ENCODE assay signal across 39 cellular contexts in genomic region chr19:48520134-48520533, GRCh38. TPM values are rescaled to one million over a fixed set of nuclear protein-coding genes. Genes with fewer than 3 reads are reported as not detected.
"Had no signal": no experiment of that assay in that cellular context is flagged by ENCODE, and none has a peak within 500 bp of the region (broad histone marks: within the 10 kb centered on the region; RNA-seq: fewer than 3 reads in every experiment).

No MANE protein-coding gene starts in this region.

- ATAC-seq: activated naive CD4-positive, alpha-beta T cell treated with anti-CD3 and anti-CD28 coated beads, Interleukin-2, amount 50 U/mL, for 72 hours; activated naive CD8-positive, alpha-beta T cell treated with anti-CD3 and anti-CD28 coated beads, Interleukin-2, amount 50 U/mL, for 24 hours; activated T-cell treated with anti-CD3 and anti-CD28 coated beads, Interleukin-2, amount 50 U/mL, for 4 hours; activated T-cell treated with anti-CD3 and anti-CD28 coated beads, Interleukin-2, amount 50 U/mL, for 72 hours; activated T-helper 17 cell treated with anti-CD3 and anti-CD28 coated beads, Interleukin-2, amount 50 U/mL, for 72 hours; body of pancreas had no signal

- H3K36me3 ChIP-seq: adrenal gland, ascending aorta, brain microvascular endothelial cell, breast epithelium, cardiac muscle cell had no signal

- DNase-seq: activated effector memory CD4-positive, alpha-beta T cell treated with anti-CD3 and anti-CD28 coated beads, Interleukin-2, amount 50 U/mL, for 16 hours; activated effector memory CD4-positive, alpha-beta T cell treated with Interleukin-2 at 50 U/mL for 16 hours; activated gamma-delta T cell; activated gamma-delta T cell treated with Interleukin-2 at 50 U/mL for 16 hours; activated naive CD4-positive, alpha-beta T cell; activated naive CD4-positive, alpha-beta T cell treated with anti-CD3 and anti-CD28 coated beads for 36 hours; activated naive CD4-positive, alpha-beta T cell treated with anti-CD3 and anti-CD28 coated beads, Interleukin-2, amount 10 ng/mL, durations not matched to agents 7 days and 5 days; activated naive CD4-positive, alpha-beta T cell treated with anti-CD3 and anti-CD28 coated beads, Interleukin-2, amount 50 U/mL, for 16 hours; activated naive CD4-positive, alpha-beta T cell treated with Interleukin-2 at 50 U/mL for 16 hours; activated naive CD8-positive, alpha-beta T cell treated with anti-CD3 and anti-CD28 coated beads for 36 hours; activated naive CD8-positive, alpha-beta T cell treated with anti-CD3 and anti-CD28 coated beads, Interleukin-2, amount 10 ng/mL, durations not matched to agents 7 days and 5 days; activated naive CD8-positive, alpha-beta T cell treated with anti-CD3 and anti-CD28 coated beads, Interleukin-2, amount 50 U/mL, for 24 hours; activated T-cell treated with anti-CD3 and anti-CD28 coated beads, Interleukin-2, amount 50 U/mL, for 24 hours; activated T-cell treated with anti-CD3 and anti-CD28 coated beads, Interleukin-2, amount 50 U/mL, for 4 hours; activated T-cell treated with anti-CD3 and anti-CD28 coated beads, Interleukin-2, amount 50 U/mL, for 48 hours; activated T-cell treated with anti-CD3 and anti-CD28 coated beads, Interleukin-2, amount 50 U/mL, for 72 hours; adrenal gland; amniotic stem cell; amygdala; anterior cingulate cortex; aorta; brain microvascular endothelial cell; caudate nucleus; central memory CD4-positive, alpha-beta T cell; cerebellar nuclear complex had no signal

- H3K27ac Mint-ChIP-seq: activated naive CD4-positive, alpha-beta T cell treated with anti-CD3 and anti-CD28 coated beads for 36 hours; activated naive CD4-positive, alpha-beta T cell treated with anti-CD3 and anti-CD28 coated beads, Interleukin-2, amount 10 ng/mL, durations not matched to agents 7 days and 5 days; activated naive CD4-positive, alpha-beta T cell treated with anti-CD3 and anti-CD28 coated beads, Interleukin-2, amount 50 U/mL, for 24 hours; activated naive CD4-positive, alpha-beta T cell treated with anti-CD3 and anti-CD28 coated beads, Interleukin-2, amount 50 U/mL, for 72 hours; activated naive CD8-positive, alpha-beta T cell; activated naive CD8-positive, alpha-beta T cell treated with anti-CD3 and anti-CD28 coated beads for 36 hours; activated naive CD8-positive, alpha-beta T cell treated with anti-CD3 and anti-CD28 coated beads, Interleukin-2, amount 10 ng/mL, durations not matched to agents 7 days and 5 days; activated naive CD8-positive, alpha-beta T cell treated with anti-CD3 and anti-CD28 coated beads, Interleukin-2, amount 50 U/mL, for 24 hours; activated T-cell treated with anti-CD3 and anti-CD28 coated beads, Interleukin-2, amount 50 U/mL, for 24 hours; activated T-cell treated with anti-CD3 and anti-CD28 coated beads, Interleukin-2, amount 50 U/mL, for 72 hours; activated T-helper 1 cell treated with anti-CD3 and anti-CD28 coated beads, Interleukin-12 subunit alpha, Interleukin-12 subunit beta, Interleukin-2, Interleukin-4 antibody, amounts not matched to agents 30 ng/mL and 10 ng/mL and 1 ng/mL, durations not matched to agents 14 hours and 24 hours and 36 hours; activated T-helper 17 cell treated with anti-CD3 and anti-CD28 coated beads, Interleukin-2, amount 50 U/mL, for 72 hours; activated T-helper 2 cell treated with anti-CD3 and anti-CD28 coated beads, Interferon-gamma antibody, Interleukin-2, Interleukin-4, amounts not matched to agents 10 μg/mL and 5 μg/mL and 100 μg/mL, durations not matched to agents 14 hours and 24 hours and 36 hours had no signal

- H3K27me3 Mint-ChIP-seq: activated naive CD8-positive, alpha-beta T cell; activated naive CD8-positive, alpha-beta T cell treated with anti-CD3 and anti-CD28 coated beads for 36 hours; activated T-helper 17 cell treated with anti-CD3 and anti-CD28 coated beads, Interleukin-2, amount 50 U/mL, for 72 hours had no signal

- H3K4me3 Mint-ChIP-seq: activated naive CD4-positive, alpha-beta T cell treated with anti-CD3 and anti-CD28 coated beads for 36 hours; activated naive CD4-positive, alpha-beta T cell treated with anti-CD3 and anti-CD28 coated beads, Interleukin-2, amount 10 ng/mL, durations not matched to agents 7 days and 5 days; activated naive CD4-positive, alpha-beta T cell treated with anti-CD3 and anti-CD28 coated beads, Interleukin-2, amount 50 U/mL, for 24 hours; activated naive CD8-positive, alpha-beta T cell; activated naive CD8-positive, alpha-beta T cell treated with anti-CD3 and anti-CD28 coated beads for 36 hours; activated naive CD8-positive, alpha-beta T cell treated with anti-CD3 and anti-CD28 coated beads, Interleukin-2, amount 10 ng/mL, durations not matched to agents 7 days and 5 days; activated naive CD8-positive, alpha-beta T cell treated with anti-CD3 and anti-CD28 coated beads, Interleukin-2, amount 50 U/mL, for 24 hours; activated T-cell treated with anti-CD3 and anti-CD28 coated beads, Interleukin-2, amount 50 U/mL, for 24 hours; activated T-cell treated with anti-CD3 and anti-CD28 coated beads, Interleukin-2, amount 50 U/mL, for 4 hours; activated T-cell treated with anti-CD3 and anti-CD28 coated beads, Interleukin-2, amount 50 U/mL, for 72 hours; activated T-helper 1 cell treated with anti-CD3 and anti-CD28 coated beads, Interleukin-12 subunit alpha, Interleukin-12 subunit beta, Interleukin-2, Interleukin-4 antibody, amounts not matched to agents 30 ng/mL and 10 ng/mL and 1 ng/mL, durations not matched to agents 14 hours and 24 hours and 36 hours; activated T-helper 17 cell treated with anti-CD3 and anti-CD28 coated beads, Interleukin-2, amount 50 U/mL, for 72 hours; brain; central memory CD8-positive, alpha-beta T cell had no signal

- H3K9me3 ChIP-seq: adrenal gland, body of pancreas had no signal

- H3K4me3 ChIP-seq: adrenal gland, ascending aorta, body of pancreas, breast epithelium, cardiac muscle cell had no signal

- H3K4me1 ChIP-seq: adrenal gland, ascending aorta, breast epithelium had no signal

- H3K9me3 Mint-ChIP-seq: activated T-cell treated with anti-CD3 and anti-CD28 coated beads, Interleukin-2, amount 50 U/mL, for 24 hours; activated T-helper 17 cell treated with anti-CD3 and anti-CD28 coated beads, Interleukin-2, amount 50 U/mL, for 72 hours had no signal

- H3K27me3 ChIP-seq: adrenal gland, ascending aorta, body of pancreas, brain microvascular endothelial cell, breast epithelium, cardiac muscle cell had no signal

- H3K27ac ChIP-seq: adrenal gland, ascending aorta, body of pancreas, brain microvascular endothelial cell, breast epithelium, cardiac muscle cell had no signal

- H3K36me3 Mint-ChIP-seq: activated naive CD8-positive, alpha-beta T cell treated with anti-CD3 and anti-CD28 coated beads for 36 hours; activated naive CD8-positive, alpha-beta T cell treated with anti-CD3 and anti-CD28 coated beads, Interleukin-2, amount 10 ng/mL, durations not matched to agents 7 days and 5 days had no signal

- H3K4me1 Mint-ChIP-seq: activated naive CD4-positive, alpha-beta T cell treated with anti-CD3 and anti-CD28 coated beads, Interleukin-2, amount 10 ng/mL, durations not matched to agents 7 days and 5 days; activated naive CD4-positive, alpha-beta T cell treated with anti-CD3 and anti-CD28 coated beads, Interleukin-2, amount 50 U/mL, for 24 hours; activated naive CD8-positive, alpha-beta T cell treated with anti-CD3 and anti-CD28 coated beads for 36 hours; activated naive CD8-positive, alpha-beta T cell treated with anti-CD3 and anti-CD28 coated beads, Interleukin-2, amount 50 U/mL, for 24 hours; activated T-helper 17 cell treated with anti-CD3 and anti-CD28 coated beads, Interleukin-2, amount 50 U/mL, for 72 hours; central memory CD8-positive, alpha-beta T cell had no signal

RNA-seq across cellular contexts. Expression of gene SULT2B1, which starts 31.8 kb away (rescaled TPM):
- total RNA-seq: activated naive CD4-positive, alpha-beta T cell treated with anti-CD3 and anti-CD28 coated beads for 36 hours; activated naive CD4-positive, alpha-beta T cell treated with anti-CD3 and anti-CD28 coated beads, Interleukin-2, amount 50 U/mL, for 72 hours; activated naive CD8-positive, alpha-beta T cell treated with anti-CD3 and anti-CD28 coated beads for 36 hours; activated naive CD8-positive, alpha-beta T cell treated with anti-CD3 and anti-CD28 coated beads, Interleukin-2, amount 10 ng/mL, durations not matched to agents 7 days and 5 days; activated T-cell treated with anti-CD3 and anti-CD28 coated beads, Interleukin-2, amount 50 U/mL, for 4 hours; activated T-cell treated with anti-CD3 and anti-CD28 coated beads, Interleukin-2, amount 50 U/mL, for 72 hours; activated T-helper 1 cell treated with anti-CD3 and anti-CD28 coated beads, Interleukin-12 subunit alpha, Interleukin-12 subunit beta, Interleukin-2, Interleukin-4 antibody, amounts not matched to agents 30 ng/mL and 10 ng/mL and 1 ng/mL, durations not matched to agents 14 hours and 24 hours and 36 hours; activated T-helper 17 cell treated with anti-CD3 and anti-CD28 coated beads, Interleukin-2, amount 50 U/mL, for 72 hours; activated T-helper 2 cell treated with anti-CD3 and anti-CD28 coated beads, Interferon-gamma antibody, Interleukin-2, Interleukin-4, amounts not matched to agents 10 μg/mL and 5 μg/mL and 100 μg/mL, durations not matched to agents 14 hours and 24 hours and 36 hours; aorta; ascending aorta; astrocyte; cardiac muscle cell; cerebellum had no signal
